In the genomic region with DNA sequence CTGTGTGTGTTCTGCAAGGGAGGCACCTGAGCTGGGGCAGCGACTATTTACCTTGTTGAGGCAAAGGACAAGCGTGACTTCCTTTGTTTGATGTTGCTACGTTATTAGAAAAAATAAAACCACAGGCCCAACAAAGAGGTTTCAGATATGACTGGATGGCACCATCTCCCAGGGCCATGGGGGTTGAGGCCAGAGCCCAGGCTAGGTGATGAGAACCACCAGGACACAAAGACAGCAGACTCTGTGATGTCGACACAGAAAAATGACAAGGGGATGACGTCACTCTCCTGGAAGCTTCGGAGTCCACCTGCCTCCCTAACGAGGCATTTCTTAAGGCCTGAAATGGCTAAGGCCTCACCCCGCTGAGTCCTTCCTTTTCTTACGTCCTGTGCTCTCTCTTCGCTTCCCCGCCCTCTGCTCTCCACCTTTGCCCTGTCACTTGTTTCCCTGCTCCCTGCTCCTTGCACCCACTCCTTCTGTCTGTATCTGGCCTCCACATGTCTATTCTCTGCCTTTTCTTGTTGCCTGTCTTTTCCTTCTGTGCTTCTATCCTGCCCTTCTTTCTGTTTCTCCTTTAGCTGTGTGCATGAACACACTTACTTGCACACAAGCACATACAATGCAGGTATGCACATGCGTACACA, we compare ENCODE assay signal across 1 cellular context.
TF ChIP-seq lines count a peak whose summit lies in the region.

No MANE protein-coding gene starts in this region.

TF ChIP-seq in HEK293, 187 proteins besides CTCF, POLR2A, EP300 and RAD21 (continued from another document and continues in another):
- TF ChIP-seq ZNF660 (tag by site-specific recombination; IDR thresholded peaks at IDR 0.05), result no peak
- no peak for TF ChIP-seq ZNF48 (tag by site-specific recombination; IDR thresholded peaks at IDR 0.05)
- TF ChIP-seq ZNF266 (tag by site-specific recombination; IDR thresholded peaks at IDR 0.05; ENCODE audit: low read depth), result no peak
- TF ChIP-seq, protein P1, sequence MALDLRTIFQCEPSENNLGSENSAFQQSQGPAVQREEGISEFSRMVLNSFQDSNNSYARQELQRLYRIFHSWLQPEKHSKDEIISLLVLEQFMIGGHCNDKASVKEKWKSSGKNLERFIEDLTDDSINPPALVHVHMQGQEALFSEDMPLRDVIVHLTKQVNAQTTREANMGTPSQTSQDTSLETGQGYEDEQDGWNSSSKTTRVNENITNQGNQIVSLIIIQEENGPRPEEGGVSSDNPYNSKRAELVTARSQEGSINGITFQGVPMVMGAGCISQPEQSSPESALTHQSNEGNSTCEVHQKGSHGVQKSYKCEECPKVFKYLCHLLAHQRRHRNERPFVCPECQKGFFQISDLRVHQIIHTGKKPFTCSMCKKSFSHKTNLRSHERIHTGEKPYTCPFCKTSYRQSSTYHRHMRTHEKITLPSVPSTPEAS (tag by site-specific recombination; IDR thresholded peaks at IDR 0.05), result no peak
- no peak for TF ChIP-seq ZBTB10 (tag by site-specific recombination; IDR thresholded peaks at IDR 0.05)
- no peak for TF ChIP-seq ZNF138 (tag by site-specific recombination; IDR thresholded peaks at IDR 0.05; ENCODE audit: borderline replicate concordance)
- TF ChIP-seq ZNF26 (tag by site-specific recombination; IDR thresholded peaks at IDR 0.05), result no peak
- no peak for TF ChIP-seq ZNF223 (tag by site-specific recombination; IDR thresholded peaks at IDR 0.05)
- peak; percentile 9; the same call in 1 of the 2 replicates for TF ChIP-seq GLIS1 (tag by site-specific recombination; IDR thresholded peaks at IDR 0.05)
- no peak for TF ChIP-seq ZNF560 (tag by site-specific recombination; IDR thresholded peaks at IDR 0.05; ENCODE audit: borderline replicate concordance)
- no peak for TF ChIP-seq KLF10 (tag by site-specific recombination; IDR thresholded peaks at IDR 0.05)
- TF ChIP-seq ZNF391 (tag by site-specific recombination; IDR thresholded peaks at IDR 0.05; ENCODE audit: borderline replicate concordance, low read depth), result no peak
- no peak for TF ChIP-seq ZSCAN23 (tag by site-specific recombination; IDR thresholded peaks at IDR 0.05)
- TF ChIP-seq ZNF629 (tag by site-specific recombination; IDR thresholded peaks at IDR 0.05), result peak; percentile 75
- no peak for TF ChIP-seq ZNF692 (tag by site-specific recombination; IDR thresholded peaks at IDR 0.05)
- no peak for TF ChIP-seq KLF7 (tag by site-specific recombination; IDR thresholded peaks at IDR 0.05; ENCODE audit: borderline replicate concordance)
- TF ChIP-seq, protein P2, sequence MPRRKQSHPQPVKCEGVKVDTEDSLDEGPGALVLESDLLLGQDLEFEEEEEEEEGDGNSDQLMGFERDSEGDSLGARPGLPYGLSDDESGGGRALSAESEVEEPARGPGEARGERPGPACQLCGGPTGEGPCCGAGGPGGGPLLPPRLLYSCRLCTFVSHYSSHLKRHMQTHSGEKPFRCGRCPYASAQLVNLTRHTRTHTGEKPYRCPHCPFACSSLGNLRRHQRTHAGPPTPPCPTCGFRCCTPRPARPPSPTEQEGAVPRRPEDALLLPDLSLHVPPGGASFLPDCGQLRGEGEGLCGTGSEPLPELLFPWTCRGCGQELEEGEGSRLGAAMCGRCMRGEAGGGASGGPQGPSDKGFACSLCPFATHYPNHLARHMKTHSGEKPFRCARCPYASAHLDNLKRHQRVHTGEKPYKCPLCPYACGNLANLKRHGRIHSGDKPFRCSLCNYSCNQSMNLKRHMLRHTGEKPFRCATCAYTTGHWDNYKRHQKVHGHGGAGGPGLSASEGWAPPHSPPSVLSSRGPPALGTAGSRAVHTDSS (tag by site-specific recombination; IDR thresholded peaks at IDR 0.05), result no peak
- TF ChIP-seq, protein P3, sequence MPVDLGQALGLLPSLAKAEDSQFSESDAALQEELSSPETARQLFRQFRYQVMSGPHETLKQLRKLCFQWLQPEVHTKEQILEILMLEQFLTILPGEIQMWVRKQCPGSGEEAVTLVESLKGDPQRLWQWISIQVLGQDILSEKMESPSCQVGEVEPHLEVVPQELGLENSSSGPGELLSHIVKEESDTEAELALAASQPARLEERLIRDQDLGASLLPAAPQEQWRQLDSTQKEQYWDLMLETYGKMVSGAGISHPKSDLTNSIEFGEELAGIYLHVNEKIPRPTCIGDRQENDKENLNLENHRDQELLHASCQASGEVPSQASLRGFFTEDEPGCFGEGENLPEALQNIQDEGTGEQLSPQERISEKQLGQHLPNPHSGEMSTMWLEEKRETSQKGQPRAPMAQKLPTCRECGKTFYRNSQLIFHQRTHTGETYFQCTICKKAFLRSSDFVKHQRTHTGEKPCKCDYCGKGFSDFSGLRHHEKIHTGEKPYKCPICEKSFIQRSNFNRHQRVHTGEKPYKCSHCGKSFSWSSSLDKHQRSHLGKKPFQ (tag by site-specific recombination; IDR thresholded peaks at IDR 0.05), result no peak
- TF ChIP-seq ZNF521 (tag by site-specific recombination; IDR thresholded peaks at IDR 0.05), result no peak
- TF ChIP-seq ZNF24 (tag by site-specific recombination; IDR thresholded peaks at IDR 0.05), result no peak
- no peak for TF ChIP-seq ZNF514 (tag by site-specific recombination; IDR thresholded peaks at IDR 0.05)
- TF ChIP-seq ZNF354C (tag by site-specific recombination; IDR thresholded peaks at IDR 0.05; ENCODE audit: borderline replicate concordance, low read depth), result no peak
- no peak for TF ChIP-seq ZNF335 (tag by site-specific recombination; conservative IDR thresholded peaks at IDR 0.05)
- no peak for TF ChIP-seq ZEB2 (tag by site-specific recombination; IDR thresholded peaks at IDR 0.05)
- no peak for TF ChIP-seq ZNF426 (tag by site-specific recombination; IDR thresholded peaks at IDR 0.05)
- TF ChIP-seq ZNF585B (tag by site-specific recombination; IDR thresholded peaks at IDR 0.05), result no peak
- no peak for TF ChIP-seq OVOL3 (tag by site-specific recombination; IDR thresholded peaks at IDR 0.05)
- no peak for TF ChIP-seq ZNF639 (tag by site-specific recombination; IDR thresholded peaks at IDR 0.05)
- no peak for TF ChIP-seq PBX3 (CRISPR knock-in tag; IDR thresholded peaks at IDR 0.05)
- TF ChIP-seq ZNF280C (tag by site-specific recombination; IDR thresholded peaks at IDR 0.05), result no peak
- no peak for TF ChIP-seq ZNF549 (tag by site-specific recombination; IDR thresholded peaks at IDR 0.05)
- no peak for TF ChIP-seq ZNF114 (tag by site-specific recombination; IDR thresholded peaks at IDR 0.05)
- TF ChIP-seq ZBTB21 (tag by site-specific recombination; IDR thresholded peaks at IDR 0.05), result peak; percentile 72; the same call in 1 of the 2 replicates
- TF ChIP-seq ZNF174 (tag by site-specific recombination; IDR thresholded peaks at IDR 0.05), result no peak
- TF ChIP-seq ZNF280D (tag by site-specific recombination; IDR thresholded peaks at IDR 0.05), result no peak
- TF ChIP-seq ZNF792 (tag by site-specific recombination; IDR thresholded peaks at IDR 0.05), result no peak
- TF ChIP-seq ZNF366 (tag by site-specific recombination; conservative IDR thresholded peaks at IDR 0.05), result peak; percentile 63
- no peak for TF ChIP-seq ZFP41 (tag by site-specific recombination; IDR thresholded peaks at IDR 0.05; ENCODE audit: borderline replicate concordance)
- 0 out of 2 replicates have a peak, but pooled peaks have one; percentile 17 for TF ChIP-seq ZNF600 (tag by site-specific recombination; IDR thresholded peaks at IDR 0.05)
- TF ChIP-seq ZNF843 (tag by site-specific recombination; IDR thresholded peaks at IDR 0.05), result no peak
